Comparison of ENCODE assay signal across 1 cellular context in genomic region chr6:144613859-144614258, GRCh38.
TF ChIP-seq lines count a peak whose summit lies in the region.

No MANE protein-coding gene starts in this region.

TF ChIP-seq in GM12878, 131 proteins besides CTCF, POLR2A, EP300 and RAD21 (continued from another document):
- no peak for TF ChIP-seq ATF2 (IDR thresholded peaks at IDR 0.05; ENCODE audit: low read length)
- TF ChIP-seq MLLT1 (IDR thresholded peaks at IDR 0.05): no peak
- TF ChIP-seq IKZF2 (IDR thresholded peaks at IDR 0.05): peak; percentile 11 to 35; a peak in 1 of 4 replicates
- TF ChIP-seq RUNX3 (IDR thresholded peaks at IDR 0.05; ENCODE audit: low read length): peak; percentile 59
- TF ChIP-seq JUND (IDR thresholded peaks at IDR 0.05; ENCODE audit: low read depth, low read length): peak; percentile 60; the same call in 1 of the 2 replicates
- no peak for TF ChIP-seq SREBF1 (IDR thresholded peaks at IDR 0.05; ENCODE audit: low read length)
- no peak for TF ChIP-seq HDAC6 (IDR thresholded peaks at IDR 0.05; ENCODE audit: unreplicated experiment)
- TF ChIP-seq ZNF24 (IDR thresholded peaks at IDR 0.05): peak; percentile 67
- no peak for TF ChIP-seq ZBTB4 (CRISPR knock-in tag; IDR thresholded peaks at IDR 0.05)
TF ChIP-seq in GM12878: peak in this region for 8.
